In genomic region chrX:153533041-153533565, GRCh38 we compare ENCODE assay signal across 18 cellular contexts. TPM values are rescaled to one million over a fixed set of nuclear protein-coding genes. Genes with fewer than 3 reads are reported as not detected.
"Had no signal": no experiment of that assay in that cellular context is flagged by ENCODE, and none has a peak within 500 bp of the region (broad histone marks: within the 10 kb centered on the region; RNA-seq: fewer than 3 reads in every experiment).

No MANE protein-coding gene starts in this region.

- H3K9me3 Mint-ChIP-seq: activated CD4-positive, alpha-beta memory T cell treated with anti-CD3 and anti-CD28 coated beads, Interleukin-2, amount 10 ng/mL, durations not matched to agents 7 days and 5 days; activated naive CD8-positive, alpha-beta T cell treated with anti-CD3 and anti-CD28 coated beads, Interleukin-2, amount 10 ng/mL, durations not matched to agents 7 days and 5 days; activated T-cell treated with anti-CD3 and anti-CD28 coated beads, Interleukin-2, amount 50 U/mL, for 72 hours had no signal

- H3K27ac ChIP-seq: ascending aorta, cardiac muscle cell, colonic mucosa, gastroesophageal sphincter, skin epidermis, uterus, VCaP had no signal

- H3K9me3 ChIP-seq: ascending aorta, colonic mucosa, gastroesophageal sphincter, uterus had no signal

- H3K4me1 Mint-ChIP-seq: activated CD4-positive, alpha-beta memory T cell treated with anti-CD3 and anti-CD28 coated beads, Interleukin-2, amount 10 ng/mL, durations not matched to agents 7 days and 5 days; activated CD4-positive, alpha-beta T cell treated with anti-CD3 and anti-CD28 coated beads for 36 hours; activated naive CD8-positive, alpha-beta T cell treated with anti-CD3 and anti-CD28 coated beads, Interleukin-2, amount 10 ng/mL, durations not matched to agents 7 days and 5 days had no signal

- ATAC-seq: activated CD4-positive, alpha-beta T cell treated with anti-CD3 and anti-CD28 coated beads for 36 hours; activated T-cell treated with anti-CD3 and anti-CD28 coated beads, Interleukin-2, amount 50 U/mL, for 72 hours; gastroesophageal sphincter; left ventricle myocardium superior had no signal

- H3K4me1 ChIP-seq: ascending aorta, colonic mucosa, gastroesophageal sphincter, uterus had no signal

- H3K36me3 Mint-ChIP-seq: activated naive CD8-positive, alpha-beta T cell treated with anti-CD3 and anti-CD28 coated beads, Interleukin-2, amount 10 ng/mL, durations not matched to agents 7 days and 5 days had no signal

- H3K36me3 ChIP-seq: ascending aorta, cardiac muscle cell, colonic mucosa, gastroesophageal sphincter, uterus had no signal

- DNase-seq: activated CD4-positive, alpha-beta memory T cell treated with anti-CD3 and anti-CD28 coated beads, Interleukin-2, amount 10 ng/mL, durations not matched to agents 7 days and 5 days; activated CD4-positive, alpha-beta T cell treated with anti-CD3 and anti-CD28 coated beads for 36 hours; activated gamma-delta T cell treated with Interleukin-2 at 50 U/mL for 16 hours; activated naive CD8-positive, alpha-beta T cell treated with anti-CD3 and anti-CD28 coated beads, Interleukin-2, amount 10 ng/mL, durations not matched to agents 7 days and 5 days; activated T-cell treated with anti-CD3 and anti-CD28 coated beads, Interleukin-2, amount 50 U/mL, for 72 hours; colonic mucosa; kidney; left ventricle myocardium superior; mesendoderm; retina; stimulated activated CD4-positive, alpha-beta T cell treated with anti-CD3 and anti-CD28 coated beads, Interleukin-4, amount 100 ng/mL, for 4 hours; uterus had no signal

- H3K27me3 Mint-ChIP-seq: activated CD4-positive, alpha-beta memory T cell treated with anti-CD3 and anti-CD28 coated beads, Interleukin-2, amount 10 ng/mL, durations not matched to agents 7 days and 5 days; activated CD4-positive, alpha-beta T cell treated with anti-CD3 and anti-CD28 coated beads for 36 hours; activated naive CD8-positive, alpha-beta T cell treated with anti-CD3 and anti-CD28 coated beads, Interleukin-2, amount 10 ng/mL, durations not matched to agents 7 days and 5 days had no signal

- H3K4me3 ChIP-seq: ascending aorta, cardiac muscle cell, colonic mucosa, gastroesophageal sphincter, skin epidermis, uterus had no signal

- H3K4me3 Mint-ChIP-seq: activated CD4-positive, alpha-beta memory T cell treated with anti-CD3 and anti-CD28 coated beads, Interleukin-2, amount 10 ng/mL, durations not matched to agents 7 days and 5 days; activated CD4-positive, alpha-beta T cell treated with anti-CD3 and anti-CD28 coated beads for 36 hours; activated naive CD8-positive, alpha-beta T cell treated with anti-CD3 and anti-CD28 coated beads, Interleukin-2, amount 10 ng/mL, durations not matched to agents 7 days and 5 days; activated T-cell treated with anti-CD3 and anti-CD28 coated beads, Interleukin-2, amount 50 U/mL, for 72 hours had no signal

- H3K27ac Mint-ChIP-seq: activated CD4-positive, alpha-beta memory T cell treated with anti-CD3 and anti-CD28 coated beads, Interleukin-2, amount 10 ng/mL, durations not matched to agents 7 days and 5 days; activated CD4-positive, alpha-beta T cell treated with anti-CD3 and anti-CD28 coated beads for 36 hours; activated naive CD8-positive, alpha-beta T cell treated with anti-CD3 and anti-CD28 coated beads, Interleukin-2, amount 10 ng/mL, durations not matched to agents 7 days and 5 days; activated T-cell treated with anti-CD3 and anti-CD28 coated beads, Interleukin-2, amount 50 U/mL, for 72 hours had no signal

- H3K27me3 ChIP-seq: ascending aorta, cardiac muscle cell, colonic mucosa, gastroesophageal sphincter, uterus had no signal

RNA-seq across cellular contexts. Expression of gene ATP2B3, which starts 15.7 kb away (rescaled TPM):
- total RNA-seq: activated CD4-positive, alpha-beta memory T cell treated with anti-CD3 and anti-CD28 coated beads, Interleukin-2, amount 10 ng/mL, durations not matched to agents 7 days and 5 days; activated CD4-positive, alpha-beta T cell treated with anti-CD3 and anti-CD28 coated beads for 36 hours; activated naive CD8-positive, alpha-beta T cell treated with anti-CD3 and anti-CD28 coated beads, Interleukin-2, amount 10 ng/mL, durations not matched to agents 7 days and 5 days; activated T-cell treated with anti-CD3 and anti-CD28 coated beads, Interleukin-2, amount 50 U/mL, for 72 hours; kidney; left ventricle myocardium superior; T-helper 2 cell treated with Interferon-gamma antibody and Interleukin-4, amounts not matched to agents 100 ng/mL and 5 ng/mL, for 36 hours had no signal

RNA-seq across cellular contexts. Expression of gene BGN, which starts 38.3 kb away (rescaled TPM):
- total RNA-seq: activated CD4-positive, alpha-beta memory T cell treated with anti-CD3 and anti-CD28 coated beads, Interleukin-2, amount 10 ng/mL, durations not matched to agents 7 days and 5 days; activated CD4-positive, alpha-beta T cell treated with anti-CD3 and anti-CD28 coated beads for 36 hours; activated naive CD8-positive, alpha-beta T cell treated with anti-CD3 and anti-CD28 coated beads, Interleukin-2, amount 10 ng/mL, durations not matched to agents 7 days and 5 days; activated T-cell treated with anti-CD3 and anti-CD28 coated beads, Interleukin-2, amount 50 U/mL, for 72 hours; T-helper 2 cell treated with Interferon-gamma antibody and Interleukin-4, amounts not matched to agents 100 ng/mL and 5 ng/mL, for 36 hours had no signal
